Comparison of ENCODE assay signal across 17 cellular contexts in genomic region chr4:82398263-82398662, GRCh38. TPM values are rescaled to one million over a fixed set of nuclear protein-coding genes. Genes with fewer than 3 reads are reported as not detected.
DNase-seq lines count a peak whose midpoint lies in the region; ATAC-seq and TF ChIP-seq lines count a peak whose summit lies in the region.
"Had no signal": no experiment of that assay in that cellular context is flagged by ENCODE, and none has a peak within 500 bp of the region (broad histone marks: within the 10 kb centered on the region; RNA-seq: fewer than 3 reads in every experiment).

No MANE protein-coding gene starts in this region.

- peaks cover 3% of the 10 kb centered on the region for H3K36me3 Mint-ChIP-seq in neural crest cell (ENCODE audit: low read depth)

- peak overlapping the region; percentile 8 for H3K27ac Mint-ChIP-seq in neural crest cell (ENCODE audit: unreplicated experiment)
- H3K27ac Mint-ChIP-seq: CD8-positive, alpha-beta memory T cell had no signal

- no peaks in the 10 kb centered on the region for H3K9me3 Mint-ChIP-seq in neural crest cell
- H3K9me3 Mint-ChIP-seq: CD8-positive, alpha-beta memory T cell had no signal

- no peaks in the 10 kb centered on the region for H3K36me3 ChIP-seq in ovary
- H3K36me3 ChIP-seq in vagina: no peaks in the 10 kb centered on the region
- H3K36me3 ChIP-seq: BLaER1 had no signal

- H3K27me3 ChIP-seq in ovary (peaks cover 5% of the 10 kb centered on the region), vagina (no peaks in the 10 kb centered on the region)
- H3K27me3 ChIP-seq: BLaER1 had no signal

- H3K4me1 Mint-ChIP-seq in neural crest cell: no peaks in the 10 kb centered on the region

- peaks cover 1% of the 10 kb centered on the region for H3K4me1 ChIP-seq in ovary (ENCODE audit: insufficient read depth)
- H3K4me1 ChIP-seq in vagina: no peaks in the 10 kb centered on the region
- H3K4me1 ChIP-seq: A549, Caco-2 had no signal

- no peaks in the 10 kb centered on the region for H3K27me3 Mint-ChIP-seq in neural crest cell (ENCODE audit: low read depth)

- TF ChIP-seq CTCF in neural crest cell (conservative IDR thresholded peaks at IDR 0.05): no peak
- TF ChIP-seq CTCF in ovary (IDR thresholded peaks at IDR 0.05): no peak
- TF ChIP-seq CTCF in vagina (IDR thresholded peaks at IDR 0.05): no peak

- no peak overlapping the region for H3K4me3 ChIP-seq in ovary
- H3K4me3 ChIP-seq in vagina: no peak overlapping the region
- H3K4me3 ChIP-seq: A549, BLaER1, GM23248 had no signal

- DNase-seq in DMS79 treated with DMSO at 0.1 percent for 48 hours (lab: John Stamatoyannopoulos, UW) (peak; percentile 74), neural crest cell (ENCODE audit: low read depth, low spot score) (no peak), ovary (no peak), vagina (ENCODE audit: extremely low spot score in 2 of 2) (no peak), 8988T (no peak)
- DNase-seq: Caco-2; CD8-positive, alpha-beta memory T cell; GM23248; H7; IMR-90; Kasumi-1; KBM-7 had no signal

- no peak overlapping the region for H3K4me3 Mint-ChIP-seq in neural crest cell
- H3K4me3 Mint-ChIP-seq: CD8-positive, alpha-beta memory T cell had no signal

- intact Hi-C loops in ovary (cut with DNase I): no loop called here
- intact Hi-C loops in vagina (cut with DNase I): no loop called here

- H3K27ac ChIP-seq in ovary (no peak overlapping the region), vagina (no peak overlapping the region)
- H3K27ac ChIP-seq: A549, BLaER1, GM23248 had no signal

- WGBS in ovary, 3 donors: 80 to 91% (median 86%) methylated on average over 1 of the region's 1 CpG

- ATAC-seq in GM18867 (IDR thresholded peaks at IDR 0.05; ENCODE audit: unreplicated experiment): peak; percentile 63
- peak; percentile 45 for ATAC-seq in HG03432 (IDR thresholded peaks at IDR 0.05; ENCODE audit: unreplicated experiment)
- no peak for ATAC-seq in HG03159 (IDR thresholded peaks at IDR 0.05; ENCODE audit: unreplicated experiment)
- ATAC-seq: A549 had no signal

- no peaks in the 10 kb centered on the region for H3K9me3 ChIP-seq in ovary
- H3K9me3 ChIP-seq in vagina: no peaks in the 10 kb centered on the region
- H3K9me3 ChIP-seq: A549, BLaER1, Caco-2 had no signal

- TF ChIP-seq POLR2A in ovary (IDR thresholded peaks at IDR 0.05): no peak
- no peak for TF ChIP-seq POLR2A in vagina (IDR thresholded peaks at IDR 0.05)

- TF ChIP-seq EP300 in ovary (IDR thresholded peaks at IDR 0.05): no peak

RNA-seq across cellular contexts. Expression of gene HNRNPD, which starts 24.5 kb away (rescaled TPM):
- total RNA-seq in neural crest cell: 610 and 642 TPM in 2 replicates
- 100 to 1,000 TPM in 6 of 7 donors, 10 to 100 TPM in 1; 85.1 to 243 (median 185) TPM for total RNA-seq in ovary
- 100 to 1,000 TPM; 168 to 520 TPM for polyA plus RNA-seq in ovary
- 91.8 TPM for total RNA-seq in vagina

RNA-seq across cellular contexts. Expression of gene HNRNPDL, which starts 32.0 kb away (rescaled TPM):
- total RNA-seq in neural crest cell: 582 and 603 TPM in 2 replicates
- 100 to 1,000 TPM; 204 to 406 (median 337) TPM for total RNA-seq in ovary
- 100 to 1,000 TPM; 314 to 381 TPM for polyA plus RNA-seq in ovary
- total RNA-seq in vagina: 189 TPM

RNA-seq across cellular contexts. Expression of gene ENOPH1, which starts 32.1 kb away (rescaled TPM):
- total RNA-seq in neural crest cell (52.8 and 53.3 TPM in 2 replicates), ovary (10 to 100 TPM; 16.1 to 34.2 (median 24.1) TPM), vagina (16.0 TPM)
- polyA plus RNA-seq in ovary: 10 to 100 TPM; 23.5 to 27.3 TPM
